In genomic region chr12:102059343-102059742, GRCh38 we compare ENCODE assay signal across 14 cellular contexts. TPM values are rescaled to one million over a fixed set of nuclear protein-coding genes. Genes with fewer than 3 reads are reported as not detected.
A peak's percentile ranks its signal among the peaks of the same experiment; 100 is the strongest.
DNase-seq lines count a peak whose midpoint lies in the region; TF ChIP-seq lines count a peak whose summit lies in the region.
"Had no signal": no experiment of that assay in that cellular context is flagged by ENCODE, and none has a peak within 500 bp of the region (broad histone marks: within the 10 kb centered on the region; RNA-seq: fewer than 3 reads in every experiment).

No MANE protein-coding gene starts in this region.

- H3K27ac Mint-ChIP-seq in CD4-positive, alpha-beta memory T cell, result peak overlapping the region; percentile 81 to 98 (median 86)
- peak overlapping the region; percentile 91 for H3K27ac Mint-ChIP-seq in T-helper 2 cell treated with Interferon-gamma antibody and Interleukin-4, amounts not matched to agents 5 μg/mL and 100 μg/mL, for 36 hours

- intact Hi-C loops in CD4-positive, alpha-beta memory T cell (cut with micrococcal nuclease), result no loop called here

- peak overlapping the region; percentile 19 for H3K27ac ChIP-seq in CD4-positive, alpha-beta memory T cell (ENCODE audit: low read depth, low read length)
- H3K27ac ChIP-seq: ascending aorta, psoas muscle, tibial nerve had no signal

- TF ChIP-seq POLR2A in erythroblast (IDR thresholded peaks at IDR 0.05; ENCODE audit: low read length), result no peak

- H3K4me3 Mint-ChIP-seq in CD4-positive, alpha-beta memory T cell, result peak overlapping the region in 5 of 8 donors; percentile 23 to 75 (median 44)
- peak overlapping the region; percentile 64 for H3K4me3 Mint-ChIP-seq in T-helper 2 cell treated with Interferon-gamma antibody and Interleukin-4, amounts not matched to agents 5 μg/mL and 100 μg/mL, for 36 hours

- H3K9me3 ChIP-seq in CD4-positive, alpha-beta memory T cell (ENCODE audit: control insufficient read depth in 1 of 2, low read length in 2 of 2), result no peaks in the 10 kb centered on the region
- H3K9me3 ChIP-seq: ascending aorta, psoas muscle, tibial nerve had no signal

- peaks cover 0 to 3% of the 10 kb centered on the region in 2 donors for H3K27me3 Mint-ChIP-seq in CD4-positive, alpha-beta memory T cell
- H3K27me3 Mint-ChIP-seq in T-helper 2 cell treated with Interferon-gamma antibody and Interleukin-4, amounts not matched to agents 5 μg/mL and 100 μg/mL, for 36 hours (ENCODE audit: low read depth), result no peaks in the 10 kb centered on the region

- peaks cover 31% of the 10 kb centered on the region for H3K4me1 ChIP-seq in CD4-positive, alpha-beta memory T cell (ENCODE audit: insufficient read depth, low read length)
- H3K4me1 ChIP-seq: ascending aorta, psoas muscle had no signal

- peak; percentile 30 to 57 (median 39) for DNase-seq in CD4-positive, alpha-beta memory T cell
- peak; percentile 93 for DNase-seq in DMS53 (lab: John Stamatoyannopoulos, UW)
- DNase-seq in T-helper 2 cell treated with Interferon-gamma antibody and Interleukin-4, amounts not matched to agents 5 μg/mL and 100 μg/mL, for 36 hours (ENCODE audit: low spot score), result no peak
- DNase-seq in erythroblast (lab: John Stamatoyannopoulos, UW), result peak; percentile 9 to 13
- no peak for DNase-seq in stimulated activated naive CD4-positive, alpha-beta T cell treated with Interleukin-2 at 50 U/mL for 16 hours (lab: John Stamatoyannopoulos, UW)
- DNase-seq in NCI-H446 (lab: John Stamatoyannopoulos, UW), result no peak
- no peak for DNase-seq in HEK293T (ENCODE audit: extremely low spot score)
- DNase-seq: activated CD8-positive, alpha-beta memory T cell treated with anti-CD3 and anti-CD28 coated beads, Interleukin-2, amount 50 U/mL, for 4 hours; C1 segment of cervical spinal cord; left cardiac atrium; psoas muscle; SIG-M5 had no signal

- peaks cover 47 to 51% of the 10 kb centered on the region in 2 donors for H3K36me3 Mint-ChIP-seq in CD4-positive, alpha-beta memory T cell
- peaks cover 48% of the 10 kb centered on the region for H3K36me3 Mint-ChIP-seq in T-helper 2 cell treated with Interferon-gamma antibody and Interleukin-4, amounts not matched to agents 5 μg/mL and 100 μg/mL, for 36 hours (ENCODE audit: low read depth)

- peaks cover 37 to 59% (median 47%) of the 10 kb centered on the region in 4 donors for H3K4me1 Mint-ChIP-seq in CD4-positive, alpha-beta memory T cell
- peaks cover 53% of the 10 kb centered on the region for H3K4me1 Mint-ChIP-seq in T-helper 2 cell treated with Interferon-gamma antibody and Interleukin-4, amounts not matched to agents 5 μg/mL and 100 μg/mL, for 36 hours (ENCODE audit: low read depth)

- POLR2A ChIA-PET in CD4-positive, alpha-beta memory T cell (lab: Charles Lee; ENCODE audit: partially characterized antibody), result no interaction called here
- POLR2A ChIA-PET in HEK293T (lab: Yijun Ruan, JAX), result no interaction called here

- H3K9me3 Mint-ChIP-seq in CD4-positive, alpha-beta memory T cell, result no peaks in the 10 kb centered on the region
- peaks cover 6% of the 10 kb centered on the region for H3K9me3 Mint-ChIP-seq in T-helper 2 cell treated with Interferon-gamma antibody and Interleukin-4, amounts not matched to agents 5 μg/mL and 100 μg/mL, for 36 hours

- H3K27me3 ChIP-seq in CD4-positive, alpha-beta memory T cell (ENCODE audit: insufficient read depth, low read length), result no peaks in the 10 kb centered on the region
- H3K27me3 ChIP-seq: ascending aorta, tibial nerve had no signal

- H3K4me3 ChIP-seq in CD4-positive, alpha-beta memory T cell (ENCODE audit: low read length in 2 of 2), result no peak overlapping the region
- H3K4me3 ChIP-seq: ascending aorta, psoas muscle, tibial nerve had no signal

- CTCF ChIA-PET in CD4-positive, alpha-beta memory T cell (lab: Charles Lee; ENCODE audit: partially characterized antibody), result interaction anchor here (1.3 kb wide), 1 partner anchor 20 kb away, joined by 3 read pairs; no protein-coding TSS in a partner anchor
- CTCF ChIA-PET in HEK293T (lab: Yijun Ruan, JAX), result no interaction called here

- peaks cover 14% of the 10 kb centered on the region for H3K36me3 ChIP-seq in CD4-positive, alpha-beta memory T cell (ENCODE audit: insufficient read depth, low read length)

TF ChIP-seq in HEK293T, 16 proteins besides CTCF, POLR2A, EP300 and RAD21:
- no peak for TF ChIP-seq TARDBP (IDR thresholded peaks at IDR 0.05)
- no peak for TF ChIP-seq BHLHE40 (IDR thresholded peaks at IDR 0.05; ENCODE audit: borderline replicate concordance)
- TF ChIP-seq, protein P1, sequence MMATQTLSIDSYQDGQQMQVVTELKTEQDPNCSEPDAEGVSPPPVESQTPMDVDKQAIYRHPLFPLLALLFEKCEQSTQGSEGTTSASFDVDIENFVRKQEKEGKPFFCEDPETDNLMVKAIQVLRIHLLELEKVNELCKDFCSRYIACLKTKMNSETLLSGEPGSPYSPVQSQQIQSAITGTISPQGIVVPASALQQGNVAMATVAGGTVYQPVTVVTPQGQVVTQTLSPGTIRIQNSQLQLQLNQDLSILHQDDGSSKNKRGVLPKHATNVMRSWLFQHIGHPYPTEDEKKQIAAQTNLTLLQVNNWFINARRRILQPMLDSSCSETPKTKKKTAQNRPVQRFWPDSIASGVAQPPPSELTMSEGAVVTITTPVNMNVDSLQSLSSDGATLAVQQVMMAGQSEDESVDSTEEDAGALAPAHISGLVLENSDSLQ (IDR thresholded peaks at IDR 0.05), result no peak
- no peak for TF ChIP-seq ELF4 (IDR thresholded peaks at IDR 0.05)
- TF ChIP-seq FOXK2 (IDR thresholded peaks at IDR 0.05), result no peak
- TF ChIP-seq NFRKB (IDR thresholded peaks at IDR 0.05), result no peak
- no peak for TF ChIP-seq L3MBTL2 (conservative IDR thresholded peaks at IDR 0.05)
- no peak for TF ChIP-seq FOXM1 (IDR thresholded peaks at IDR 0.05; ENCODE audit: borderline replicate concordance)
- no peak for TF ChIP-seq SP1 (IDR thresholded peaks at IDR 0.05)
- no peak for TF ChIP-seq ZNF384 (IDR thresholded peaks at IDR 0.05)
- TF ChIP-seq SUZ12 (IDR thresholded peaks at IDR 0.05), result no peak

RNA-seq across cellular contexts. Expression of gene WASHC3, which starts 2.4 kb away (rescaled TPM):
- 10 to 100 TPM; 44.6 to 46.5 TPM for total RNA-seq in CD4-positive, alpha-beta memory T cell
- 100 to 1,000 TPM in 1 of 2 donors, 10 to 100 TPM in 1; 94.1 to 107 TPM for polyA plus RNA-seq in CD4-positive, alpha-beta memory T cell

Comparison
In these comparisons a context has a peak if more than half of its experiments do, and no peak if none do; other contexts are left out.
1. DNase-seq: peak in CD4-positive, alpha-beta memory T cell (5 of 5), DMS53 (single experiment) and erythroblast (2 of 2); none in T-helper 2 cell treated with Interferon-gamma antibody and Interleukin-4, amounts not matched to agents 5 μg/mL and 100 μg/mL, for 36 hours (single experiment), stimulated activated naive CD4-positive, alpha-beta T cell treated with Interleukin-2 at 50 U/mL for 16 hours (single experiment), NCI-H446 (0 of 2) and HEK293T (single experiment).